1 cellular context compared by ENCODE assay signal in genomic region chr12:32106153-32106516, GRCh38.
TF ChIP-seq lines count a peak whose summit lies in the region.

No MANE protein-coding gene starts in this region.

TF ChIP-seq in IMR-90, 13 proteins besides CTCF, POLR2A, EP300 and RAD21 (continued from another document):
- TF ChIP-seq RCOR1 (IDR thresholded peaks at IDR 0.05; ENCODE audit: insufficient replicate concordance, low read length) (no peak), MXI1 (IDR thresholded peaks at IDR 0.05; ENCODE audit: borderline replicate concordance, low read depth, low read length) (no peak), NFE2L2 (IDR thresholded peaks at IDR 0.05; ENCODE audit: low read depth, low read length) (no peak), CHD1 (IDR thresholded peaks at IDR 0.05; ENCODE audit: low read depth, low read length) (no peak), RFX5 (IDR thresholded peaks at IDR 0.05; ENCODE audit: low read depth, low read length) (no peak), CEBPB (IDR thresholded peaks at IDR 0.05; ENCODE audit: low read depth, low read length) (no peak), USF2 (IDR thresholded peaks at IDR 0.05; ENCODE audit: low read depth, low read length) (no peak), MAZ (IDR thresholded peaks at IDR 0.05; ENCODE audit: borderline replicate concordance, low read depth, low read length) (no peak), SMC3 (IDR thresholded peaks at IDR 0.05; ENCODE audit: low read depth, low read length) (no peak), BHLHE40 (IDR thresholded peaks at IDR 0.05; ENCODE audit: low read depth, low read length) (no peak)
